In the genomic region with DNA sequence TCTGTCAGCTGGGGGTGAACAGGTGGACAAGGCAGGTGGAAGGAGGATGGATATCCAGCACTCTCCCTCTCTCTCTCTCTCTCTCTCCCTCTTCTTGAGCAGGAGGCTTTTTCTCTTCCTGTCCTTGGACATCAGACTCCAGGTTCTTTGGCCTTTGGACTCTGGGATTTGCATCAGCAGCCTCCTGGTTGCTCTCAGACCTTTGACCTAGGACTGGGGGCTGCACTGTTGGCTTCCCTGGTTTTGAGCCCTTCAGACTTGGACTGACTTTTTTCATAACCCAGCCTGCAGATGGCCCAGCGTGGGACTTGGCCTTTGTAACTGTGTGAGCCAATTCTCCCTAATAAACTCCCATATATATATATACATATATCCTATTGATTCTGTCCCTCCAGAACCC, we compare ENCODE assay signal across 17 cellular contexts. TPM values are rescaled to one million over a fixed set of nuclear protein-coding genes. Genes with fewer than 3 reads are reported as not detected.
DNase-seq lines count a peak whose midpoint lies in the region; ATAC-seq lines count a peak whose summit lies in the region.
"Had no signal": no experiment of that assay in that cellular context is flagged by ENCODE, and none has a peak within 500 bp of the region (broad histone marks: within the 10 kb centered on the region; RNA-seq: fewer than 3 reads in every experiment).

No MANE protein-coding gene starts in this region.

- no peak for ATAC-seq in CD4-positive, CD25-positive, alpha-beta regulatory T cell (ENCODE audit: low read depth in 2 of 2)
- ATAC-seq in activated naive CD4-positive, alpha-beta T cell treated with anti-CD3 and anti-CD28 coated beads, Interleukin-2, amount 50 U/mL, for 72 hours: no peak
- no peak for ATAC-seq in GM18519 (IDR thresholded peaks at IDR 0.05; ENCODE audit: low FRiP score, unreplicated experiment)
- ATAC-seq: left cardiac atrium, sciatic nerve had no signal

- no peak overlapping the region for H2AFZ ChIP-seq in mesenchymal stem cell (ENCODE audit: low read depth, low read length)

- H3K27ac Mint-ChIP-seq in CD4-positive, CD25-positive, alpha-beta regulatory T cell: peak overlapping the region; percentile 82 to 89 (median 87)
- peak overlapping the region in 6 of 7 donors; percentile 41 to 86 (median 66) for H3K27ac Mint-ChIP-seq in CD4-positive, alpha-beta memory T cell
- H3K27ac Mint-ChIP-seq in activated naive CD4-positive, alpha-beta T cell treated with anti-CD3 and anti-CD28 coated beads, Interleukin-2, amount 50 U/mL, for 72 hours: peak overlapping the region; percentile 15 to 92

- no peak overlapping the region for H3K23ac ChIP-seq in mesenchymal stem cell (ENCODE audit: low read length in 2 of 2)

- CTCF ChIA-PET in CD4-positive, alpha-beta memory T cell (lab: Charles Lee; ENCODE audit: partially characterized antibody): interaction anchor here (1.3 kb wide), 1 partner anchor 8 kb away, joined by 8 read pairs; no protein-coding TSS in a partner anchor

- H3K79me1 ChIP-seq in mesenchymal stem cell (replicated peaks; ENCODE audit: low read length, poor library complexity, severe bottlenecking): no peaks in the 10 kb centered on the region

- H2BK120ac ChIP-seq in mesenchymal stem cell (ENCODE audit: low read depth, low read length): no peak overlapping the region

- peaks cover 5% of the 10 kb centered on the region for H3K36me3 Mint-ChIP-seq in CD4-positive, CD25-positive, alpha-beta regulatory T cell
- H3K36me3 Mint-ChIP-seq in CD4-positive, alpha-beta memory T cell: no peaks in the 10 kb centered on the region
- peaks cover 0 to 20% of the 10 kb centered on the region in 2 donors for H3K36me3 Mint-ChIP-seq in activated naive CD4-positive, alpha-beta T cell treated with anti-CD3 and anti-CD28 coated beads, Interleukin-2, amount 50 U/mL, for 72 hours

- H4K91ac ChIP-seq in mesenchymal stem cell (ENCODE audit: low read length): no peak overlapping the region

- intact Hi-C loops in CD4-positive, alpha-beta memory T cell (cut with micrococcal nuclease): no loop called here

- H3K4me3 ChIP-seq in CD4-positive, CD25-positive, alpha-beta regulatory T cell (ENCODE audit: low read depth, low read length): no peak overlapping the region
- no peak overlapping the region for H3K4me3 ChIP-seq in CD4-positive, alpha-beta memory T cell (ENCODE audit: low read length in 2 of 2)
- H3K4me3 ChIP-seq in mesenchymal stem cell (ENCODE audit: insufficient read depth in 1 of 2, low read depth in 1 of 2, low read length in 2 of 2): no peak overlapping the region

- no peak overlapping the region for H2BK15ac ChIP-seq in mesenchymal stem cell (ENCODE audit: low read depth, poor library complexity, severe bottlenecking)

- peak overlapping the region; percentile 35 for H2AK5ac ChIP-seq in mesenchymal stem cell (ENCODE audit: low read length, severe bottlenecking)

- no peak overlapping the region for H3K18ac ChIP-seq in mesenchymal stem cell (ENCODE audit: low read depth in 1 of 2, low read length in 2 of 2)

- no peaks in the 10 kb centered on the region for H3K36me3 ChIP-seq in CD4-positive, CD25-positive, alpha-beta regulatory T cell (ENCODE audit: control insufficient read depth, insufficient read depth, low read length)
- H3K36me3 ChIP-seq in CD4-positive, alpha-beta memory T cell (ENCODE audit: insufficient read depth, low read length): no peaks in the 10 kb centered on the region
- no peaks in the 10 kb centered on the region for H3K36me3 ChIP-seq in mesenchymal stem cell (ENCODE audit: control insufficient read depth in 1 of 2, insufficient read depth in 2 of 2, low read depth in 1 of 2, low read length in 2 of 2)

- H3K4me1 Mint-ChIP-seq in CD4-positive, CD25-positive, alpha-beta regulatory T cell: peaks cover 43 to 98% (median 60%) of the 10 kb centered on the region in 4 donors
- H3K4me1 Mint-ChIP-seq in CD4-positive, alpha-beta memory T cell: peaks cover 77 to 99% (median 91%) of the 10 kb centered on the region in 4 donors

- no peak overlapping the region for H4K8ac ChIP-seq in mesenchymal stem cell (ENCODE audit: low read length)

- H3K27me3 Mint-ChIP-seq in CD4-positive, CD25-positive, alpha-beta regulatory T cell: peaks cover 5% of the 10 kb centered on the region
- no peaks in the 10 kb centered on the region for H3K27me3 Mint-ChIP-seq in CD4-positive, alpha-beta memory T cell

- H3K14ac ChIP-seq in mesenchymal stem cell (ENCODE audit: low read length in 2 of 2): no peak overlapping the region

- no peaks in the 10 kb centered on the region for H3K9me3 Mint-ChIP-seq in CD4-positive, CD25-positive, alpha-beta regulatory T cell
- H3K9me3 Mint-ChIP-seq in CD4-positive, alpha-beta memory T cell: peaks cover 0 to 5% (median 0%) of the 10 kb centered on the region in 8 donors
- peaks cover 4 to 7% of the 10 kb centered on the region in 2 donors for H3K9me3 Mint-ChIP-seq in activated naive CD4-positive, alpha-beta T cell treated with anti-CD3 and anti-CD28 coated beads, Interleukin-2, amount 50 U/mL, for 72 hours

- H3K4me2 ChIP-seq in mesenchymal stem cell (ENCODE audit: low read length, poor library complexity, severe bottlenecking): no peak overlapping the region

- no peak overlapping the region for H3K27ac ChIP-seq in CD4-positive, CD25-positive, alpha-beta regulatory T cell (ENCODE audit: insufficient read depth, low read length, poor library complexity, severe bottlenecking)
- H3K27ac ChIP-seq in CD4-positive, alpha-beta memory T cell (ENCODE audit: low read depth, low read length): no peak overlapping the region
- no peak overlapping the region for H3K27ac ChIP-seq in mesenchymal stem cell (ENCODE audit: low read length, poor library complexity, severe bottlenecking)

- 69% methylated on average over 1 of the region's 1 CpG for WGBS in mesenchymal stem cell

- no peak overlapping the region for H3K4me3 Mint-ChIP-seq in CD4-positive, CD25-positive, alpha-beta regulatory T cell
- peak overlapping the region in 4 of 8 donors; percentile 30 to 40 (median 34) for H3K4me3 Mint-ChIP-seq in CD4-positive, alpha-beta memory T cell
- H3K4me3 Mint-ChIP-seq: nephron had no signal

- peaks cover 78% of the 10 kb centered on the region for H3K4me1 ChIP-seq in CD4-positive, CD25-positive, alpha-beta regulatory T cell (ENCODE audit: control insufficient read depth, insufficient read depth, low read length, poor library complexity, severe bottlenecking)
- peaks cover 98% of the 10 kb centered on the region for H3K4me1 ChIP-seq in CD4-positive, alpha-beta memory T cell (ENCODE audit: insufficient read depth, low read length)
- peaks cover 20% of the 10 kb centered on the region for H3K4me1 ChIP-seq in mesenchymal stem cell (ENCODE audit: control insufficient read depth, insufficient read depth, low read depth, low read length)

- H2BK12ac ChIP-seq in mesenchymal stem cell (ENCODE audit: low read length in 2 of 2): no peak overlapping the region

- no peaks in the 10 kb centered on the region for H3K27me3 ChIP-seq in CD4-positive, CD25-positive, alpha-beta regulatory T cell (ENCODE audit: control insufficient read depth, insufficient read depth, low read length)
- H3K27me3 ChIP-seq in CD4-positive, alpha-beta memory T cell (ENCODE audit: insufficient read depth, low read length): no peaks in the 10 kb centered on the region
- peaks cover 0 to 70% of the 10 kb centered on the region in 2 experiments for H3K27me3 ChIP-seq in mesenchymal stem cell (ENCODE audit: control insufficient read depth in 1 of 2, insufficient read depth in 1 of 2, low read length in 2 of 2)

- no peak overlapping the region for H3K4ac ChIP-seq in mesenchymal stem cell (ENCODE audit: low read depth in 1 of 2, low read length in 2 of 2)

- in situ Hi-C loops in KBM-7 (cut with MboI; ENCODE audit: low pct_unique_long_range_greater_than_20kb, low sequenced_read_pairs): no loop called here

- H3K9ac ChIP-seq in mesenchymal stem cell (ENCODE audit: low read length): no peak overlapping the region

- no peak overlapping the region for H2BK5ac ChIP-seq in mesenchymal stem cell (ENCODE audit: low read depth, low read length, poor library complexity, severe bottlenecking)

- POLR2A ChIA-PET in CD4-positive, alpha-beta memory T cell (lab: Charles Lee; ENCODE audit: partially characterized antibody): interaction anchor here (1.0 to 6.4 kb wide), 4 partner anchors 11 to 109 kb away, joined by 3 to 99 read pairs (median 6); no protein-coding TSS in a partner anchor

- DNase-seq in CD4-positive, CD25-positive, alpha-beta regulatory T cell: no peak
- no peak for DNase-seq in CD4-positive, alpha-beta memory T cell
- DNase-seq in activated naive CD4-positive, alpha-beta T cell treated with anti-CD3 and anti-CD28 coated beads, Interleukin-2, amount 50 U/mL, for 72 hours (ENCODE audit: low spot score in 2 of 2): no peak
- DNase-seq in mesenchymal stem cell (no peak), kidney glomerular epithelial cell (lab: John Stamatoyannopoulos, UW) (no peak), KBM-7 (no peak)
- DNase-seq: activated gamma-delta T cell; COR-L47; left cardiac atrium; NCI-H187; NCI-H774; OCI-M1; SHP77; stimulated activated naive CD4-positive, alpha-beta T cell had no signal

- H3K9me3 ChIP-seq in CD4-positive, CD25-positive, alpha-beta regulatory T cell (ENCODE audit: control insufficient read depth in 2 of 2, low read length in 2 of 2): no peaks in the 10 kb centered on the region
- no peaks in the 10 kb centered on the region for H3K9me3 ChIP-seq in CD4-positive, alpha-beta memory T cell (ENCODE audit: control insufficient read depth in 1 of 2, low read length in 2 of 2)
- peaks cover 5% of the 10 kb centered on the region for H3K9me3 ChIP-seq in mesenchymal stem cell (ENCODE audit: control insufficient read depth, low read length)

RNA-seq across cellular contexts. Expression of a gene that starts 35.0 kb away (rescaled TPM):
- total RNA-seq in CD4-positive, CD25-positive, alpha-beta regulatory T cell: 480 TPM
- 100 to 1,000 TPM in 1 of 4 donors, 10 to 100 TPM in 3; 67.5 to 108 (median 90.2) TPM for polyA plus RNA-seq in CD4-positive, CD25-positive, alpha-beta regulatory T cell
- total RNA-seq in CD4-positive, alpha-beta memory T cell: 100 to 1,000 TPM; 393 to 410 TPM
- 100 to 1,000 TPM in 1 of 2 donors, 10 to 100 TPM in 1; 49.5 to 166 TPM for polyA plus RNA-seq in CD4-positive, alpha-beta memory T cell
- total RNA-seq in activated naive CD4-positive, alpha-beta T cell treated with anti-CD3 and anti-CD28 coated beads, Interleukin-2, amount 50 U/mL, for 72 hours: 100 to 1,000 TPM; 211 to 278 TPM
- 3.2 TPM for polyA plus RNA-seq in mesenchymal stem cell (2013, experiment 1 of 2)
- polyA plus RNA-seq in mesenchymal stem cell (2013, experiment 2 of 2): 3.2 TPM
